ENCODE assay signal across 9 cellular contexts in the genomic region with DNA sequence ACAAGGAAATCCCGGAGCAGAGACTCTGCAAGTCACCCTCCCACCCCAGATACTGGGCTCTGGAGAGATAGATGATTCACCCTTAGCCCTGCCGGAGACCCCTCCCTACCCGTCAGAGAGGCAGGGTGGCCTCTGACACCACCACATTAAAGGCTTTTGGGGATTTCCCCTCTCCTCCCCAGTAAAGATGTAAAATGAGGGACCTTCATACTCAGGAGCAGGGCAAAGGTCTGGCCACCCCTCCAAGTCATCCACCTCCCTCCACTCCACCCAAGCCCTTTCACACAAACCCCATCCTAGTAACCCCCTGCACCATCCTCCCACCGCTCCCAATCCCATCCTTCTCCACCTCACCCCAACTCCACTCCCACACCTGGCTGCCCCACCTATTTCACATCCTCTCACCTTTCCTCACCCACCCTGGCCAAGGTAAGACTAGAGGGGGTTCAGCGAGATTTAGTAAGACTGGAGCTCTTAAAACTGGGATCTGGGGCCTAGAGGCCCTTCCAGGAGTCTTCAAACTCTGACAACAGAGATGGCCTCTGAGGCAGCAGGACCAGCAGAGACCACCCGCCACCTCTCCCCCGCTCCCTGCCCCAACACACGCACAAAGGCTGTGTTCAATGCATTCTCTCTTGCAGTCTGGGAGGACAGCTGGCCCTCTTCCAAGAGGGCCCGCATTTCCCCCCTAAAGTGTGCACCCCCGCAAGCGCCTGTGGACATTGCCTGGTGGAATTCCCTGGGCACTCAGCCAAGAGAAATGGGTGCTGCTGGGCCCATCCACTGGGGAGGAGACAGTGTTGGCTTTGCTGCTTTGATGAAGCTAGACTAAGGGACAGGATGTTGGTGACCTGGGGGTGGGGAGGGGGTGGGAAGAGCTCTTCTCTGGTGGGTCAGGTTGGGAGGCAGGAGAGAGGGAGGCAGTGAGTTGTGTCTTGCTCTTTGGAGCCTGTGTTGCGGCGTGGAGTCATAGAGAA. TPM values are rescaled to one million over a fixed set of nuclear protein-coding genes. Genes with fewer than 3 reads are reported as not detected.
DNase-seq lines count a peak whose midpoint lies in the region; ATAC-seq and TF ChIP-seq lines count a peak whose summit lies in the region.
"Had no signal": no experiment of that assay in that cellular context is flagged by ENCODE, and none has a peak within 500 bp of the region (broad histone marks: within the 10 kb centered on the region; RNA-seq: fewer than 3 reads in every experiment).

No MANE protein-coding gene starts in this region.

- H3K9ac ChIP-seq in colonic mucosa (ENCODE audit: low read depth in 2 of 2, low read length in 2 of 2): peak overlapping the region in 1 of 2 donors; percentile 32
- H3K9ac ChIP-seq: parathyroid adenoma had no signal

- DNase-seq in GM13977 (ENCODE audit: low spot score) (peak; percentile 50), activated B cell treated with CpG ODN at 0.5 μM for 24 hours (no peak), colonic mucosa (no peak), progenitor cell of endocrine pancreas (ENCODE audit: low spot score, unreplicated experiment) (no peak), NCI-H82 treated with DMSO at 0.1 percent for 48 hours (lab: John Stamatoyannopoulos, UW; ENCODE audit: unreplicated experiment) (no peak), COR-L47 (lab: John Stamatoyannopoulos, UW) (no peak)

- no peaks in the 10 kb centered on the region for H3K9me3 ChIP-seq in colonic mucosa

- H3K36me3 Mint-ChIP-seq in activated B cell treated with CpG ODN at 0.5 μM for 24 hours (ENCODE audit: low read depth) (peaks cover 14% of the 10 kb centered on the region), progenitor cell of endocrine pancreas (ENCODE audit: insufficient read depth) (peaks cover 1% of the 10 kb centered on the region)

- no peaks in the 10 kb centered on the region for H3K36me3 ChIP-seq in colonic mucosa

- H3K9me3 Mint-ChIP-seq in activated B cell treated with CpG ODN at 0.5 μM for 24 hours (peaks cover 6% of the 10 kb centered on the region), progenitor cell of endocrine pancreas (ENCODE audit: low read depth) (peaks cover 4% of the 10 kb centered on the region)

- POLR2A ChIA-PET in activated B cell treated with CpG ODN at 0.5 μM for 24 hours (lab: Charles Lee): interaction anchor here (0.6 to 2.0 kb wide), 7 partner anchors 10 to 193 kb away, joined by 3 to 8 read pairs (median 3); a partner anchor contains a TSS

- CTCF ChIA-PET in activated B cell treated with CpG ODN at 0.5 μM for 24 hours (lab: Charles Lee): interaction anchor here (0.6 kb wide), 1 partner anchor 204 kb away, joined by 3 read pairs; no protein-coding TSS in a partner anchor

- H3K27ac Mint-ChIP-seq in activated B cell treated with CpG ODN at 0.5 μM for 24 hours (peak overlapping the region; percentile 84), progenitor cell of endocrine pancreas (peak overlapping the region; percentile 11)

- H3K27me3 Mint-ChIP-seq in activated B cell treated with CpG ODN at 0.5 μM for 24 hours (no peaks in the 10 kb centered on the region), progenitor cell of endocrine pancreas (peaks cover 10% of the 10 kb centered on the region)

- intact Hi-C loops in activated B cell treated with CpG ODN at 0.5 μM for 24 hours (cut with micrococcal nuclease) (loop anchor here (10.0 kb wide), 1 partner anchor 49 kb away; no protein-coding TSS in a partner anchor), colonic mucosa (cut with DNase I) (no loop called here)

- peaks cover 31% of the 10 kb centered on the region for H3K4me1 Mint-ChIP-seq in activated B cell treated with CpG ODN at 0.5 μM for 24 hours
- peaks cover 11% of the 10 kb centered on the region for H3K4me1 Mint-ChIP-seq in progenitor cell of endocrine pancreas (ENCODE audit: low read depth)

- TF ChIP-seq CTCF in GM13977 (IDR thresholded peaks at IDR 0.05; ENCODE audit: extremely low read depth, insufficient read depth, missing control alignments) (no peak), activated B cell treated with CpG ODN at 0.5 μM for 24 hours (IDR thresholded peaks at IDR 0.05) (no peak), colonic mucosa (IDR thresholded peaks at IDR 0.05) (no peak), progenitor cell of endocrine pancreas (IDR thresholded peaks at IDR 0.05; ENCODE audit: unreplicated experiment) (no peak)

- H3K4me3 ChIP-seq in colonic mucosa: peak overlapping the region; percentile 74

- H3K4me1 ChIP-seq in colonic mucosa: no peaks in the 10 kb centered on the region
- H3K4me1 ChIP-seq: parathyroid adenoma had no signal

- no peaks in the 10 kb centered on the region for H3K27me3 ChIP-seq in colonic mucosa

- ATAC-seq in activated B cell treated with CpG ODN at 0.5 μM for 24 hours (ENCODE audit: low read depth): peak; percentile 35
- ATAC-seq in GM19351 (IDR thresholded peaks at IDR 0.05; ENCODE audit: unreplicated experiment): no peak
- ATAC-seq in GM18858 (IDR thresholded peaks at IDR 0.05; ENCODE audit: unreplicated experiment): no peak

- no peak overlapping the region for H3K27ac ChIP-seq in colonic mucosa
- H3K27ac ChIP-seq: parathyroid adenoma had no signal

- H3K4me3 Mint-ChIP-seq in activated B cell treated with CpG ODN at 0.5 μM for 24 hours (peak overlapping the region; percentile 90), progenitor cell of endocrine pancreas (ENCODE audit: low read depth) (peak overlapping the region; percentile 82)

- in situ Hi-C loops in GM13977 (cut with MboI; ENCODE audit: low pct_unique_long_range_greater_than_20kb, low sequenced_read_pairs, unreplicated experiment): loop anchor here (10.0 kb wide), 1 partner anchor 119 kb away; a partner anchor contains a TSS

RNA-seq across cellular contexts. Expression of a gene that starts 1.1 kb away (rescaled TPM):
- total RNA-seq in activated B cell treated with CpG ODN at 0.5 μM for 24 hours: 12.6 and 13.2 TPM in 2 replicates
- total RNA-seq in colonic mucosa: 10 to 100 TPM; 12.9 to 25.6 TPM
- total RNA-seq in progenitor cell of endocrine pancreas: 24.7 and 26.7 TPM in 2 replicates

RNA-seq across cellular contexts. Expression of a gene that starts 54.0 kb away (rescaled TPM):
- total RNA-seq in activated B cell treated with CpG ODN at 0.5 μM for 24 hours: 36.4 and 49.6 TPM in 2 replicates
- total RNA-seq in colonic mucosa: 10 to 100 TPM; 16.1 to 26.8 TPM
- total RNA-seq in progenitor cell of endocrine pancreas: 55.4 and 56.5 TPM in 2 replicates
